Comparison of ENCODE assay signal across 12 cellular contexts in genomic region chr2:100703744-100704143, GRCh38.
"Had no signal": no experiment of that assay in that cellular context is flagged by ENCODE, and none has a peak within 500 bp of the region (broad histone marks: within the 10 kb centered on the region; RNA-seq: fewer than 3 reads in every experiment).

No MANE protein-coding gene starts in this region.

- DNase-seq: activated B cell treated with CpG ODN at 0.5 μM for 24 hours; brain microvascular endothelial cell; cerebellar nuclear complex; left colon; nucleus accumbens; psoas muscle; stimulated activated CD4-positive, alpha-beta T cell treated with anti-CD3 and anti-CD28 coated beads, Interleukin-2, amount 100 ng/mL, for 48 hours; stimulated activated naive CD8-positive, alpha-beta T cell treated with anti-CD3 and anti-CD28 coated beads, Interleukin-15, Interleukin-2, amounts not matched to agents 100 U/mL and 50 U/mL, for 24 hours; T-helper 1 cell; upper lobe of left lung had no signal

- H3K27me3 ChIP-seq: brain microvascular endothelial cell, upper lobe of left lung had no signal

- H3K9me3 ChIP-seq: psoas muscle, upper lobe of left lung had no signal

- ATAC-seq: esophagus mucosa; left colon; naive thymus-derived CD8-positive, alpha-beta T cell; psoas muscle; stimulated activated naive CD8-positive, alpha-beta T cell treated with anti-CD3 and anti-CD28 coated beads, Interleukin-15, Interleukin-2, amounts not matched to agents 100 U/mL and 50 U/mL, for 24 hours had no signal

- H3K27ac ChIP-seq: brain microvascular endothelial cell, psoas muscle, upper lobe of left lung had no signal

- H3K4me3 ChIP-seq: psoas muscle, upper lobe of left lung had no signal

- H3K36me3 ChIP-seq: brain microvascular endothelial cell, upper lobe of left lung had no signal

- H3K4me1 ChIP-seq: psoas muscle, upper lobe of left lung had no signal
